Comparison of ENCODE assay signal across 8 cellular contexts in genomic region chr12:104358353-104359003, GRCh38. TPM values are rescaled to one million over a fixed set of nuclear protein-coding genes. Genes with fewer than 3 reads are reported as not detected.
DNase-seq lines count a peak whose midpoint lies in the region; ATAC-seq and TF ChIP-seq lines count a peak whose summit lies in the region.

No MANE protein-coding gene starts in this region.

- TF ChIP-seq POLR2A in esophagus squamous epithelium (IDR thresholded peaks at IDR 0.05) (no peak), thyroid gland (IDR thresholded peaks at IDR 0.05) (no peak)

- TF ChIP-seq CTCF in esophagus squamous epithelium (IDR thresholded peaks at IDR 0.05) (peak; percentile 86 to 92 (median 88)), thyroid gland (IDR thresholded peaks at IDR 0.05) (peak; percentile 70 to 88 (median 83))

- no peak overlapping the region for H3K9ac ChIP-seq in NT2/D1 (ENCODE audit: insufficient read length, low read depth)

- intact Hi-C loops in esophagus squamous epithelium (cut with DNase I): loop anchor here (5.0 kb wide), 1 partner anchor 141 kb away; the partner anchor contains the start of gene TXNRD1
- intact Hi-C loops in thyroid gland (cut with DNase I): loop anchor here (5.0 kb wide), 1 partner anchor 156 kb away; no protein-coding TSS in a partner anchor

- H3K27me3 ChIP-seq in NT2/D1 (ENCODE audit: insufficient read depth, insufficient read length): no peaks in the 10 kb centered on the region
- H3K27me3 ChIP-seq in esophagus squamous epithelium: no peaks in the 10 kb centered on the region
- H3K27me3 ChIP-seq in thyroid gland: no peaks in the 10 kb centered on the region

- 62 to 80% methylated on average over 3 to 5 of the region's 5 CpGs for WGBS in esophagus squamous epithelium, 2 donors
- WGBS in thyroid gland, 2 donors: 84 to 87% methylated on average over 5 of the region's 5 CpGs

- peak; percentile 82 for ATAC-seq in GM18498 (IDR thresholded peaks at IDR 0.05; ENCODE audit: unreplicated experiment)
- peak; percentile 58 for ATAC-seq in HG03097 (IDR thresholded peaks at IDR 0.05; ENCODE audit: low FRiP score, unreplicated experiment)

- peaks cover 12% of the 10 kb centered on the region; the same call in 1 of the 2 replicates for H3K9me3 ChIP-seq in NT2/D1 (ENCODE audit: insufficient read depth, low read length)
- H3K9me3 ChIP-seq in esophagus squamous epithelium: no peaks in the 10 kb centered on the region
- H3K9me3 ChIP-seq in thyroid gland: no peaks in the 10 kb centered on the region

- H3K27ac ChIP-seq in esophagus squamous epithelium: no peak overlapping the region
- no peak overlapping the region for H3K27ac ChIP-seq in thyroid gland

- H3K4me1 ChIP-seq in NT2/D1 (ENCODE audit: insufficient read depth, insufficient read length) (peaks cover 3% of the 10 kb centered on the region), esophagus squamous epithelium (no peaks in the 10 kb centered on the region), thyroid gland (no peaks in the 10 kb centered on the region)

- peak; percentile 41 for DNase-seq in A172 (ENCODE audit: low spot score)
- DNase-seq in NT2/D1 (ENCODE audit: low read depth, low spot score): peak; percentile 58
- peak; percentile 72 for DNase-seq in activated CD8-positive, alpha-beta memory T cell treated with anti-CD3 and anti-CD28 coated beads, Interleukin-2, amount 50 U/mL, for 48 hours
- DNase-seq in esophagus squamous epithelium (lab: John Stamatoyannopoulos, UW): no peak
- peak; percentile 5 for DNase-seq in occipital lobe (lab: John Stamatoyannopoulos, UW)
- peak; percentile 57 to 60 for DNase-seq in thyroid gland

- no peaks in the 10 kb centered on the region for H3K36me3 ChIP-seq in NT2/D1 (ENCODE audit: insufficient read depth, insufficient read length, low read length)
- H3K36me3 ChIP-seq in esophagus squamous epithelium: peaks cover 0 to 19% (median 0%) of the 10 kb centered on the region in 3 donors
- H3K36me3 ChIP-seq in thyroid gland: no peaks in the 10 kb centered on the region

- H3K4me3 ChIP-seq in NT2/D1 (ENCODE audit: insufficient read length, low read depth) (no peak overlapping the region), esophagus squamous epithelium (no peak overlapping the region), thyroid gland (replicated peaks in 1 of 3) (no peak overlapping the region)

RNA-seq across cellular contexts. Expression of gene EID3, which starts 54.9 kb away (rescaled TPM):
- total RNA-seq in A172 (2014; rRNA removed; shearing (Covaris generic)): 1.1 and 5.7 TPM in 2 replicates
- total RNA-seq in esophagus squamous epithelium: 10 to 100 TPM in 2 of 4 donors, 1 to 10 TPM in 2; 1.8 to 17.1 (median 7.0) TPM
- 5.5 TPM for total RNA-seq in occipital lobe
- 10 to 100 TPM in 2 of 4 donors, 1 to 10 TPM in 2; 8.0 to 22.2 (median 9.8) TPM for total RNA-seq in thyroid gland
